In genomic region chr4:137819964-137820383, GRCh38 we compare ENCODE assay signal across 8 cellular contexts.
DNase-seq lines count a peak whose midpoint lies in the region; ATAC-seq, FAIRE-seq and TF ChIP-seq lines count a peak whose summit lies in the region.

No MANE protein-coding gene starts in this region.

- WGBS in A549 (ENCODE audit: missing lambda C conversion rate) = 76% methylated on average over 1 of the region's 1 CpG
- WGBS in liver = 92% methylated on average over 1 of the region's 1 CpG

- TF ChIP-seq EP300 in A549 (IDR thresholded peaks at IDR 0.05) = no peak

- H3K9me3 ChIP-seq in A549 (no peaks in the 10 kb centered on the region), liver (ENCODE audit: control insufficient read depth in 4 of 4, low read length in 3 of 4) (no peaks in the 10 kb centered on the region)

- peak; percentile 69 for TF ChIP-seq CTCF in A549 (IDR thresholded peaks at IDR 0.05)
- TF ChIP-seq CTCF in GM12874 (IDR thresholded peaks at IDR 0.05; ENCODE audit: insufficient read depth, low read depth, low read length) = peak; percentile 52
- peak; percentile 69 for TF ChIP-seq CTCF in astrocyte of the cerebellum (IDR thresholded peaks at IDR 0.05; ENCODE audit: low read depth, low read length, missing control alignments)
- peak; percentile 46 for TF ChIP-seq CTCF in liver (IDR thresholded peaks at IDR 0.05; ENCODE audit: low read depth, low read length, missing input control)

- no peaks in the 10 kb centered on the region for H3K4me1 ChIP-seq in A549
- no peaks in the 10 kb centered on the region for H3K4me1 ChIP-seq in liver (ENCODE audit: control insufficient read depth in 4 of 4, insufficient read depth in 4 of 4, low read length in 3 of 4)

- H3K27me3 ChIP-seq in liver (ENCODE audit: control insufficient read depth in 4 of 4, insufficient read depth in 4 of 4, low read length in 3 of 4) = no peaks in the 10 kb centered on the region

- H3K27ac ChIP-seq in A549 (no peak overlapping the region), liver (ENCODE audit: low read depth in 1 of 2, low read length in 2 of 2) (no peak overlapping the region)

- no peak for FAIRE-seq in A549 (lab: Jason Lieb, UNC)

- H3K4me2 ChIP-seq in A549 = no peak overlapping the region

- H3K4me3 ChIP-seq in A549 = no peak overlapping the region
- H3K4me3 ChIP-seq in astrocyte of the cerebellum (ENCODE audit: low read depth, low read length) = no peak overlapping the region
- H3K4me3 ChIP-seq in liver (ENCODE audit: low read depth in 1 of 3, low read length in 3 of 3) = no peak overlapping the region

- CTCF ChIA-PET in A549 (lab: Yijun Ruan, JAX) = interaction anchor here (0.6 to 4.4 kb wide), 21 partner anchors 8 to 1120 kb away, joined by 3 to 22 read pairs (median 4); no protein-coding TSS in a partner anchor

- TF ChIP-seq RAD21 in A549 (conservative IDR thresholded peaks at IDR 0.05 in 1 of 2, IDR thresholded peaks at IDR 0.05 in 1 of 2) (peak; percentile 78 to 83), liver (IDR thresholded peaks at IDR 0.05) (peak; percentile 83 to 87)

- ATAC-seq in A549 (peak; percentile 89 to 96), HG02623 (IDR thresholded peaks at IDR 0.05; ENCODE audit: unreplicated experiment) (peak; percentile 87)

- in situ Hi-C loops in astrocyte of the cerebellum (cut with HindIII; ENCODE audit: low sequenced_read_pairs) = no loop called here

- no peak overlapping the region for H3K9ac ChIP-seq in liver (ENCODE audit: low read depth in 1 of 2, low read length in 2 of 2)

- DNase-seq in A549 (ENCODE audit: low read depth in 1 of 2, low spot score in 1 of 2) (peak; percentile 1 to 53), MV-4-11 (lab: John Stamatoyannopoulos, UW) (peak; percentile 48), astrocyte of the cerebellum (ENCODE audit: low read depth) (peak; percentile 35)
- DNase-seq in activated effector memory CD4-positive, alpha-beta T cell treated with Interleukin-2 at 50 U/mL for 16 hours = no peak
- no peak for DNase-seq in activated CD4-positive, alpha-beta T cell treated with anti-CD3 and anti-CD28 coated beads, Interleukin-2, amount 50 U/mL, for 4 hours

- no peak for TF ChIP-seq POLR2A in A549 (IDR thresholded peaks at IDR 0.05; ENCODE audit: low read length)

- no peaks in the 10 kb centered on the region for H3K36me3 ChIP-seq in liver (ENCODE audit: control insufficient read depth in 4 of 4, insufficient read depth in 3 of 4, low read depth in 1 of 4, low read length in 3 of 4)

- POLR2A ChIA-PET in A549 (lab: Yijun Ruan, JAX) = no interaction called here

TF ChIP-seq in A549, 52 proteins besides CTCF, POLR2A, EP300 and RAD21:
- TF ChIP-seq NFE2L2 (conservative IDR thresholded peaks at IDR 0.05; ENCODE audit: low read length) = no peak
- TF ChIP-seq SMC3 (IDR thresholded peaks at IDR 0.05) = peak; percentile 72

TF ChIP-seq in liver, 16 proteins besides CTCF, POLR2A, EP300 and RAD21:
- TF ChIP-seq HNF4G (IDR thresholded peaks at IDR 0.05) = no peak
- no peak for TF ChIP-seq RXRA (IDR thresholded peaks at IDR 0.05)
- TF ChIP-seq NR2F2 (IDR thresholded peaks at IDR 0.05) = no peak
- TF ChIP-seq HNF4A (conservative IDR thresholded peaks at IDR 0.05) = no peak
- TF ChIP-seq EGR1 (IDR thresholded peaks at IDR 0.05; ENCODE audit: low read depth in 2 of 2) = no peak
- no peak for TF ChIP-seq MAX (IDR thresholded peaks at IDR 0.05)
- TF ChIP-seq, protein P1, sequence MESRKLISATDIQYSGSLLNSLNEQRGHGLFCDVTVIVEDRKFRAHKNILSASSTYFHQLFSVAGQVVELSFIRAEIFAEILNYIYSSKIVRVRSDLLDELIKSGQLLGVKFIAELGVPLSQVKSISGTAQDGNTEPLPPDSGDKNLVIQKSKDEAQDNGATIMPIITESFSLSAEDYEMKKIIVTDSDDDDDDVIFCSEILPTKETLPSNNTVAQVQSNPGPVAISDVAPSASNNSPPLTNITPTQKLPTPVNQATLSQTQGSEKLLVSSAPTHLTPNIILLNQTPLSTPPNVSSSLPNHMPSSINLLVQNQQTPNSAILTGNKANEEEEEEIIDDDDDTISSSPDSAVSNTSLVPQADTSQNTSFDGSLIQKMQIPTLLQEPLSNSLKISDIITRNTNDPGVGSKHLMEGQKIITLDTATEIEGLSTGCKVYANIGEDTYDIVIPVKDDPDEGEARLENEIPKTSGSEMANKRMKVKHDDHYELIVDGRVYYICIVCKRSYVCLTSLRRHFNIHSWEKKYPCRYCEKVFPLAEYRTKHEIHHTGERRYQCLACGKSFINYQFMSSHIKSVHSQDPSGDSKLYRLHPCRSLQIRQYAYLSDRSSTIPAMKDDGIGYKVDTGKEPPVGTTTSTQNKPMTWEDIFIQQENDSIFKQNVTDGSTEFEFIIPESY (IDR thresholded peaks at IDR 0.05) = no peak

Comparison
In these comparisons a context has a peak if more than half of its experiments do, and no peak if none do; other contexts are left out.
1. DNase-seq: peak in A549 (2 of 2), MV-4-11 (single experiment) and astrocyte of the cerebellum (single experiment); none in activated effector memory CD4-positive, alpha-beta T cell treated with Interleukin-2 at 50 U/mL for 16 hours (single experiment) and activated CD4-positive, alpha-beta T cell treated with anti-CD3 and anti-CD28 coated beads, Interleukin-2, amount 50 U/mL, for 4 hours (0 of 2).
2. Peak in every context shown above with its lines, with median percentiles within 50 percentile points of each other: CTCF ChIP-seq.